8 cellular contexts compared by ENCODE assay signal in the genomic region with DNA sequence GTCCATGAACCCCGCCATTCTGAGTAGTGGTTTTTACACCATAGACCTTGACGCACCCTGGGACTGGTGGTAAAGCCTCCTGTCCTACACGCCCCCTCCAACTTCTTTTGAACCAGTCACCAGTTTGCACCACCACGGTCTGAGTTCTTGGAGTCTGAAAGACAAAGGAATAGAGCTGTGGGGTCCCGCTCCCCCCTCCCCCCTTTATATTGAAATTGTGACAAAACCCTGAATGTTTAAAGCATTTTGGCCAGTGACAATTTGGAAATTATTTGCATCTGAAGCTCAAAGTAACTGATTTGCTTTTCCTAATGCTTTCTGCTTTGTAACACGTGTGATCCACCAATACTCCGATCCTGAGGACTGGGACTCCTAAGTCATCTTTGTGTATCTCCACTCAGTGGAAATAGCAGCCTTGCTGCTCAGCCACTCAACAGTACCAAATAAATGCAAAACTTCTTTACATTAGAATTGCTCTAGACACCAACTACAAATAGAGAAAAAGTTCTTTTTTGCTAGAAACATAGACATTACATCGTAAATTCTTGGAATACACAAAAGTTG. TPM values are rescaled to one million over a fixed set of nuclear protein-coding genes. Genes with fewer than 3 reads are reported as not detected.
DNase-seq lines count a peak whose midpoint lies in the region; ATAC-seq and TF ChIP-seq lines count a peak whose summit lies in the region.

No MANE protein-coding gene starts in this region.

- H3K4me1 ChIP-seq in smooth muscle cell (ENCODE audit: low read depth): peaks cover 36% of the 10 kb centered on the region

- H3K9ac ChIP-seq in smooth muscle cell (ENCODE audit: low read depth): peak overlapping the region; percentile 96

- peak overlapping the region; percentile 100 for H3K4me3 Mint-ChIP-seq in WTC11

- POLR2A ChIA-PET in BJ (lab: Charles Lee): interaction anchor here (0.6 to 1.2 kb wide), 26 partner anchors 9 to 1680 kb away, joined by 3 to 9 read pairs (median 4); no protein-coding TSS in a partner anchor
- POLR2A ChIA-PET in WTC11 (lab: Charles Lee): interaction anchor here (0.6 to 2.4 kb wide), 35 partner anchors 8 to 1785 kb away, joined by 3 to 55 read pairs (median 4); partner anchors contain the start of genes ATL2, DHX57, GALM and HNRNPLL

- 23% methylated on average over 8 of the region's 8 CpGs for WGBS in smooth muscle cell (ENCODE audit: low lambda C conversion rate)

- peaks cover 40% of the 10 kb centered on the region for H3K36me3 Mint-ChIP-seq in WTC11

- peak overlapping the region; percentile 100 for H3K27ac Mint-ChIP-seq in WTC11

- H3K9me3 Mint-ChIP-seq in WTC11: peaks cover 3% of the 10 kb centered on the region; the same call in 1 of the 2 replicates

- peak overlapping the region; percentile 97 for H3K27ac ChIP-seq in smooth muscle cell (ENCODE audit: low read depth)

- peaks cover 37% of the 10 kb centered on the region for H4K20me1 ChIP-seq in smooth muscle cell (ENCODE audit: low read depth)

- peaks cover 15% of the 10 kb centered on the region for H3F3A ChIP-seq in smooth muscle cell (ENCODE audit: low read depth)

- no peaks in the 10 kb centered on the region for H3K9me3 ChIP-seq in smooth muscle cell (replicated peaks; ENCODE audit: low read depth)

- TF ChIP-seq CTCF in BJ (IDR thresholded peaks at IDR 0.05; ENCODE audit: insufficient read depth, low read depth, low read length): no peak
- TF ChIP-seq CTCF in WTC11 (IDR thresholded peaks at IDR 0.05): no peak
- TF ChIP-seq CTCF in smooth muscle cell (IDR thresholded peaks at IDR 0.05; ENCODE audit: borderline replicate concordance, insufficient read depth, poor library complexity, severe bottlenecking): no peak

- CTCF ChIA-PET in BJ (lab: Yijun Ruan, JAX): interaction anchor here (0.6 to 1.5 kb wide), 6 partner anchors 9 to 408 kb away, joined by 3 to 6 read pairs (median 4); no protein-coding TSS in a partner anchor
- CTCF ChIA-PET in WTC11 (lab: Charles Lee): interaction anchor here (0.7 to 2.1 kb wide), 3 partner anchors 149 to 216 kb away, joined by 3 to 5 read pairs (median 4); no protein-coding TSS in a partner anchor

- H3K36me3 ChIP-seq in BJ (ENCODE audit: control insufficient read depth, insufficient read depth, low read length) (peaks cover 12% of the 10 kb centered on the region), smooth muscle cell (ENCODE audit: low read depth) (peaks cover 16% of the 10 kb centered on the region)

- peak overlapping the region; percentile 93 for H2AFZ ChIP-seq in smooth muscle cell (ENCODE audit: low read depth)

- no peak for DNase-seq in BJ (ENCODE audit: low read depth)
- DNase-seq in WTC11 (ENCODE audit: low spot score): no peak
- peak; percentile 18 for DNase-seq in hepatic stellate cell (ENCODE audit: low spot score)
- no peak for DNase-seq in smooth muscle cell (lab: John Stamatoyannopoulos, UW; ENCODE audit: unreplicated experiment)
- DNase-seq in AG08395 (ENCODE audit: low spot score): no peak
- no peak for DNase-seq in H4 (ENCODE audit: low spot score)

- H3K4me1 Mint-ChIP-seq in WTC11: peaks cover 35% of the 10 kb centered on the region

- H3K79me2 ChIP-seq in smooth muscle cell (ENCODE audit: low read depth): peaks cover 40% of the 10 kb centered on the region

- H3K4me3 ChIP-seq in BJ (ENCODE audit: low read depth, low read length): peak overlapping the region; percentile 99
- peak overlapping the region; percentile 100 for H3K4me3 ChIP-seq in smooth muscle cell

- H3K4me2 ChIP-seq in smooth muscle cell: peak overlapping the region; percentile 89

- H3K27me3 Mint-ChIP-seq in WTC11 (ENCODE audit: low read depth): no peaks in the 10 kb centered on the region

- no peaks in the 10 kb centered on the region for H3K27me3 ChIP-seq in BJ (ENCODE audit: control insufficient read depth, insufficient read depth, low read length)
- H3K27me3 ChIP-seq in smooth muscle cell (ENCODE audit: low read depth): no peaks in the 10 kb centered on the region

- ATAC-seq in HG02870 (IDR thresholded peaks at IDR 0.05; ENCODE audit: unreplicated experiment) (peak; percentile 5), WTC11 (peak; percentile 33), HG02678 (IDR thresholded peaks at IDR 0.05; ENCODE audit: unreplicated experiment) (no peak)

TF ChIP-seq in WTC11, 78 proteins besides CTCF, POLR2A, EP300 and RAD21:
- TF ChIP-seq TEAD4 (CRISPR knock-in tag; IDR thresholded peaks at IDR 0.05): no peak

RNA-seq across cellular contexts. Expression of gene SRSF7, which starts 0.8 kb away (rescaled TPM):
- 110 and 172 TPM in 2 replicates for polyA plus RNA-seq in BJ (2011; rRNA removed)
- 97.8 and 146 TPM in 2 replicates for polyA minus RNA-seq in BJ (2011; rRNA and poly(A)+ RNA removed)
- 299 to 349 TPM (median 342 TPM) in 3 replicates for total RNA-seq in WTC11 (2021)
- 92.5 and 122 TPM in 2 replicates for total RNA-seq in smooth muscle cell
- 102 and 107 TPM in 2 replicates for polyA plus RNA-seq in smooth muscle cell
- total RNA-seq in H4 (2014; rRNA removed; shearing (Covaris generic)): 308 and 364 TPM in 2 replicates

RNA-seq across cellular contexts. Expression of gene GEMIN6, which starts 26.1 kb away (rescaled TPM):
- 5.4 and 13.7 TPM in 2 replicates for polyA plus RNA-seq in BJ (2011; rRNA removed)
- polyA minus RNA-seq in BJ (2011; rRNA and poly(A)+ RNA removed): 1.4 and 2.8 TPM in 2 replicates
- 19.3 to 21.3 TPM (median 21.2 TPM) in 3 replicates for total RNA-seq in WTC11 (2021)
- total RNA-seq in smooth muscle cell: 2.7 and 4.9 TPM in 2 replicates
- 9.0 and 10.2 TPM in 2 replicates for polyA plus RNA-seq in smooth muscle cell
- 16.3 and 31.3 TPM in 2 replicates for total RNA-seq in H4 (2014; rRNA removed; shearing (Covaris generic))
